1 cellular context compared by ENCODE assay signal in genomic region chr3:134495980-134496379, GRCh38.
TF ChIP-seq lines count a peak whose summit lies in the region.

No MANE protein-coding gene starts in this region.

TF ChIP-seq in K562, 482 proteins besides CTCF, POLR2A, EP300 and RAD21:
- TF ChIP-seq TEAD1 (CRISPR knock-in tag; IDR thresholded peaks at IDR 0.05) (no peak), NCOA1 (IDR thresholded peaks at IDR 0.05; ENCODE audit: low read depth) (no peak), ZNF583 (CRISPR knock-in tag; IDR thresholded peaks at IDR 0.05) (no peak), RBM15 (IDR thresholded peaks at IDR 0.05; ENCODE audit: insufficient read depth, low read length) (no peak), HDAC6 (IDR thresholded peaks at IDR 0.05; ENCODE audit: low read depth, low read length) (no peak), NR2C1 (IDR thresholded peaks at IDR 0.05) (no peak), NR2C1 (tag; IDR thresholded peaks at IDR 0.05) (no peak), SREBF1 (IDR thresholded peaks at IDR 0.05; ENCODE audit: borderline replicate concordance, low read depth, low read length) (no peak), ZNF639 (CRISPR knock-in tag; conservative IDR thresholded peaks at IDR 0.05 in 1 of 2, IDR thresholded peaks at IDR 0.05 in 1 of 2) (no peak), TFAM (CRISPR knock-in tag; conservative IDR thresholded peaks at IDR 0.05) (no peak), CHCHD3 (CRISPR knock-in tag; IDR thresholded peaks at IDR 0.05) (no peak)
